23 cellular contexts compared by ENCODE assay signal in genomic region chr6:148658701-148659100, GRCh38.
"Had no signal": no experiment of that assay in that cellular context is flagged by ENCODE, and none has a peak within 500 bp of the region (broad histone marks: within the 10 kb centered on the region; RNA-seq: fewer than 3 reads in every experiment).

No MANE protein-coding gene starts in this region.

- H3K27ac ChIP-seq: HL-60, KMS-11, RWPE1 had no signal

- H3K4me3 ChIP-seq: K562 had no signal

- H3K4me2 ChIP-seq: KMS-11, SK-N-SH had no signal

- ATAC-seq: K562 had no signal

- H3K9ac ChIP-seq: KMS-11, SK-N-SH had no signal

- FAIRE-seq: HTR-8/SVneo, K562, RCC 7860 had no signal

- DNase-seq: Kasumi-1, MM.1S, NCI-H1092 treated with DMSO at 0.1 percent for 48 hours, NCI-H1436, NCI-H187, NCI-H2029, NCI-H2081 treated with DMSO at 0.1 percent for 48 hours, NCI-H2171, NCI-H226, NCI-H446, NCI-H510A, NCI-H524 treated with DMSO at 0.1 percent for 48 hours, NCI-H69, NCI-H774, SHP77, SK-N-SH, SW 1271 had no signal
